ENCODE assay signal across 23 cellular contexts in genomic region chr3:17021614-17022013, GRCh38.
DNase-seq lines count a peak whose midpoint lies in the region; ATAC-seq and TF ChIP-seq lines count a peak whose summit lies in the region.
"Had no signal": no experiment of that assay in that cellular context is flagged by ENCODE, and none has a peak within 500 bp of the region (broad histone marks: within the 10 kb centered on the region; RNA-seq: fewer than 3 reads in every experiment).

No MANE protein-coding gene starts in this region.

- H3K27ac ChIP-seq in CD4-positive, CD25-positive, alpha-beta regulatory T cell (ENCODE audit: insufficient read depth, low read length, poor library complexity, severe bottlenecking) = no peak overlapping the region
- H3K27ac ChIP-seq in right atrium auricular region = no peak overlapping the region
- H3K27ac ChIP-seq: BLaER1, Peyer's patch, upper lobe of left lung had no signal

- H3K27me3 ChIP-seq in CD4-positive, CD25-positive, alpha-beta regulatory T cell (ENCODE audit: control insufficient read depth, insufficient read depth, low read length) = no peaks in the 10 kb centered on the region
- H3K27me3 ChIP-seq in right atrium auricular region = no peaks in the 10 kb centered on the region
- H3K27me3 ChIP-seq: BLaER1, dorsolateral prefrontal cortex, Peyer's patch, upper lobe of left lung had no signal

- peak overlapping the region; percentile 39 for H3K27ac Mint-ChIP-seq in activated CD4-positive, alpha-beta memory T cell treated with anti-CD3 and anti-CD28 coated beads for 36 hours
- H3K27ac Mint-ChIP-seq in activated CD4-positive, alpha-beta memory T cell treated with anti-CD3 and anti-CD28 coated beads, Interleukin-2, amount 10 ng/mL, durations not matched to agents 7 days and 5 days = no peak overlapping the region
- H3K27ac Mint-ChIP-seq in CD4-positive, CD25-positive, alpha-beta regulatory T cell = peak overlapping the region in 2 of 3 donors; percentile 26 to 53
- H3K27ac Mint-ChIP-seq in activated T-helper 17 cell treated with anti-CD3 and anti-CD28 coated beads, Interleukin-2, amount 50 U/mL, for 72 hours = no peak overlapping the region
- H3K27ac Mint-ChIP-seq in naive thymus-derived CD8-positive, alpha-beta T cell = peak overlapping the region; percentile 49 to 96 (median 78)

- H3K4me3 Mint-ChIP-seq in activated CD4-positive, alpha-beta memory T cell treated with anti-CD3 and anti-CD28 coated beads for 36 hours = no peak overlapping the region
- H3K4me3 Mint-ChIP-seq in activated CD4-positive, alpha-beta memory T cell treated with anti-CD3 and anti-CD28 coated beads, Interleukin-2, amount 10 ng/mL, durations not matched to agents 7 days and 5 days = no peak overlapping the region
- H3K4me3 Mint-ChIP-seq in CD4-positive, CD25-positive, alpha-beta regulatory T cell = peak overlapping the region in 1 of 4 donors; percentile 61
- H3K4me3 Mint-ChIP-seq in activated T-helper 17 cell treated with anti-CD3 and anti-CD28 coated beads, Interleukin-2, amount 50 U/mL, for 72 hours = peak overlapping the region; percentile 31
- peak overlapping the region in 3 of 10 donors; percentile 36 to 43 (median 40) for H3K4me3 Mint-ChIP-seq in naive thymus-derived CD8-positive, alpha-beta T cell
- H3K4me3 Mint-ChIP-seq: central memory CD8-positive, alpha-beta T cell; T-helper 1 cell treated with Interleukin-12 subunit alpha and Interleukin-12 subunit beta and Interleukin-4 antibody, amounts not matched to agents 30 μg/mL and 1 μg/mL, for 36 hours had no signal

- no peaks in the 10 kb centered on the region for H3K27me3 Mint-ChIP-seq in activated CD4-positive, alpha-beta memory T cell treated with anti-CD3 and anti-CD28 coated beads for 36 hours
- no peaks in the 10 kb centered on the region for H3K27me3 Mint-ChIP-seq in activated CD4-positive, alpha-beta memory T cell treated with anti-CD3 and anti-CD28 coated beads, Interleukin-2, amount 10 ng/mL, durations not matched to agents 7 days and 5 days
- H3K27me3 Mint-ChIP-seq in CD4-positive, CD25-positive, alpha-beta regulatory T cell = no peaks in the 10 kb centered on the region
- H3K27me3 Mint-ChIP-seq in activated T-helper 17 cell treated with anti-CD3 and anti-CD28 coated beads, Interleukin-2, amount 50 U/mL, for 72 hours = no peaks in the 10 kb centered on the region
- no peaks in the 10 kb centered on the region for H3K27me3 Mint-ChIP-seq in naive thymus-derived CD8-positive, alpha-beta T cell
- H3K27me3 Mint-ChIP-seq: central memory CD8-positive, alpha-beta T cell had no signal

- CTCF ChIA-PET in activated CD4-positive, alpha-beta memory T cell treated with anti-CD3 and anti-CD28 coated beads for 36 hours (lab: Charles Lee) = no interaction called here
- CTCF ChIA-PET in activated CD4-positive, alpha-beta memory T cell treated with anti-CD3 and anti-CD28 coated beads, Interleukin-2, amount 10 ng/mL, durations not matched to agents 7 days and 5 days (lab: Charles Lee) = interaction anchor here (0.6 kb wide), 1 partner anchor 93 kb away, joined by 4 read pairs; no protein-coding TSS in a partner anchor

- no peak for DNase-seq in activated CD4-positive, alpha-beta memory T cell treated with anti-CD3 and anti-CD28 coated beads for 36 hours
- no peak for DNase-seq in activated CD4-positive, alpha-beta memory T cell treated with anti-CD3 and anti-CD28 coated beads, Interleukin-2, amount 10 ng/mL, durations not matched to agents 7 days and 5 days
- DNase-seq in CD4-positive, CD25-positive, alpha-beta regulatory T cell = no peak
- no peak for DNase-seq in naive thymus-derived CD8-positive, alpha-beta T cell
- no peak for DNase-seq in SW 1271 (lab: John Stamatoyannopoulos, UW)
- no peak for DNase-seq in SIG-M5 treated with dmso at 0.1 percent for 504 hours (lab: John Stamatoyannopoulos, UW; ENCODE audit: unreplicated experiment)
- no peak for DNase-seq in right atrium auricular region (ENCODE audit: low spot score)
- DNase-seq: activated T-cell treated with anti-CD3 and anti-CD28 coated beads for 4 hours, dorsolateral prefrontal cortex, EL, glutamatergic neuron, kidney glomerular epithelial cell, NCI-H1092, NCI-H187 treated with DMSO at 0.1 percent for 48 hours, NCI-H526 treated with DMSO at 0.1 percent for 48 hours, Peyer's patch, SIG-M5, upper lobe of left lung had no signal

- H3K4me3 ChIP-seq in CD4-positive, CD25-positive, alpha-beta regulatory T cell (ENCODE audit: low read depth, low read length) = no peak overlapping the region
- H3K4me3 ChIP-seq in right atrium auricular region = no peak overlapping the region
- H3K4me3 ChIP-seq: BLaER1, dorsolateral prefrontal cortex, lung, Peyer's patch, upper lobe of left lung had no signal

- TF ChIP-seq CTCF in right atrium auricular region (IDR thresholded peaks at IDR 0.05) = no peak

- POLR2A ChIA-PET in activated CD4-positive, alpha-beta memory T cell treated with anti-CD3 and anti-CD28 coated beads for 36 hours (lab: Charles Lee) = interaction anchor here (0.7 kb wide), 1 partner anchor 28 kb away, joined by 3 read pairs; no protein-coding TSS in a partner anchor
- POLR2A ChIA-PET in activated CD4-positive, alpha-beta memory T cell treated with anti-CD3 and anti-CD28 coated beads, Interleukin-2, amount 10 ng/mL, durations not matched to agents 7 days and 5 days (lab: Charles Lee) = no interaction called here
- POLR2A ChIA-PET in naive thymus-derived CD8-positive, alpha-beta T cell (lab: Charles Lee) = interaction anchor here (0.6 to 1.8 kb wide), 3 partner anchors 137 to 211 kb away, joined by 3 to 7 read pairs (median 3); partner anchors contain the start of gene PLCL2

- intact Hi-C loops in activated CD4-positive, alpha-beta memory T cell treated with anti-CD3 and anti-CD28 coated beads for 36 hours (cut with micrococcal nuclease) = loop anchor here (2.0 to 10.0 kb wide), 3 partner anchors 133 to 723 kb away; partner anchors contain the start of gene TBC1D5

- no peaks in the 10 kb centered on the region for H3K4me1 ChIP-seq in CD4-positive, CD25-positive, alpha-beta regulatory T cell (ENCODE audit: control insufficient read depth, insufficient read depth, low read length, poor library complexity, severe bottlenecking)
- H3K4me1 ChIP-seq in right atrium auricular region = peaks cover 0 to 6% of the 10 kb centered on the region in 2 donors
- H3K4me1 ChIP-seq: BLaER1, Peyer's patch had no signal

- H3K9me3 ChIP-seq in CD4-positive, CD25-positive, alpha-beta regulatory T cell (ENCODE audit: control insufficient read depth in 2 of 2, low read length in 2 of 2) = no peaks in the 10 kb centered on the region
- H3K9me3 ChIP-seq in right atrium auricular region = no peaks in the 10 kb centered on the region
- H3K9me3 ChIP-seq: Peyer's patch, upper lobe of left lung had no signal

- H3K4me1 Mint-ChIP-seq in activated CD4-positive, alpha-beta memory T cell treated with anti-CD3 and anti-CD28 coated beads for 36 hours (ENCODE audit: low read depth) = peaks cover 67% of the 10 kb centered on the region
- peaks cover 34% of the 10 kb centered on the region for H3K4me1 Mint-ChIP-seq in activated CD4-positive, alpha-beta memory T cell treated with anti-CD3 and anti-CD28 coated beads, Interleukin-2, amount 10 ng/mL, durations not matched to agents 7 days and 5 days
- H3K4me1 Mint-ChIP-seq in CD4-positive, CD25-positive, alpha-beta regulatory T cell = peaks cover 21 to 57% (median 41%) of the 10 kb centered on the region in 4 donors
- H3K4me1 Mint-ChIP-seq in activated T-helper 17 cell treated with anti-CD3 and anti-CD28 coated beads, Interleukin-2, amount 50 U/mL, for 72 hours = peaks cover 37% of the 10 kb centered on the region
- H3K4me1 Mint-ChIP-seq in naive thymus-derived CD8-positive, alpha-beta T cell = peaks cover 33 to 71% (median 68%) of the 10 kb centered on the region in 4 donors

- ATAC-seq in CD4-positive, CD25-positive, alpha-beta regulatory T cell (ENCODE audit: low read depth in 2 of 2) = no peak
- ATAC-seq in activated T-helper 17 cell treated with anti-CD3 and anti-CD28 coated beads, Interleukin-2, amount 50 U/mL, for 72 hours (replicated peaks) = no peak
- ATAC-seq in naive thymus-derived CD8-positive, alpha-beta T cell = no peak

- H3K9me3 Mint-ChIP-seq in activated CD4-positive, alpha-beta memory T cell treated with anti-CD3 and anti-CD28 coated beads for 36 hours = no peaks in the 10 kb centered on the region
- H3K9me3 Mint-ChIP-seq in activated CD4-positive, alpha-beta memory T cell treated with anti-CD3 and anti-CD28 coated beads, Interleukin-2, amount 10 ng/mL, durations not matched to agents 7 days and 5 days = no peaks in the 10 kb centered on the region
- H3K9me3 Mint-ChIP-seq in CD4-positive, CD25-positive, alpha-beta regulatory T cell = peaks cover 0 to 2% (median 0%) of the 10 kb centered on the region in 7 donors
- H3K9me3 Mint-ChIP-seq in activated T-helper 17 cell treated with anti-CD3 and anti-CD28 coated beads, Interleukin-2, amount 50 U/mL, for 72 hours = no peaks in the 10 kb centered on the region
- no peaks in the 10 kb centered on the region for H3K9me3 Mint-ChIP-seq in naive thymus-derived CD8-positive, alpha-beta T cell
- H3K9me3 Mint-ChIP-seq: central memory CD8-positive, alpha-beta T cell; T-helper 1 cell treated with Interleukin-12 subunit alpha and Interleukin-12 subunit beta and Interleukin-4 antibody, amounts not matched to agents 30 μg/mL and 1 μg/mL, for 36 hours had no signal

- H3K36me3 Mint-ChIP-seq in activated CD4-positive, alpha-beta memory T cell treated with anti-CD3 and anti-CD28 coated beads for 36 hours = peaks cover 5% of the 10 kb centered on the region
- H3K36me3 Mint-ChIP-seq in activated CD4-positive, alpha-beta memory T cell treated with anti-CD3 and anti-CD28 coated beads, Interleukin-2, amount 10 ng/mL, durations not matched to agents 7 days and 5 days (ENCODE audit: low read depth) = peaks cover 51% of the 10 kb centered on the region
- H3K36me3 Mint-ChIP-seq in CD4-positive, CD25-positive, alpha-beta regulatory T cell = peaks cover 29% of the 10 kb centered on the region
- H3K36me3 Mint-ChIP-seq in activated T-helper 17 cell treated with anti-CD3 and anti-CD28 coated beads, Interleukin-2, amount 50 U/mL, for 72 hours (ENCODE audit: low read depth) = peaks cover 12% of the 10 kb centered on the region
- peaks cover 0 to 33% (median 5%) of the 10 kb centered on the region in 3 donors for H3K36me3 Mint-ChIP-seq in naive thymus-derived CD8-positive, alpha-beta T cell

- peaks cover 9% of the 10 kb centered on the region for H3K36me3 ChIP-seq in CD4-positive, CD25-positive, alpha-beta regulatory T cell (ENCODE audit: control insufficient read depth, insufficient read depth, low read length)
- no peaks in the 10 kb centered on the region for H3K36me3 ChIP-seq in right atrium auricular region
- H3K36me3 ChIP-seq: Peyer's patch, upper lobe of left lung had no signal

Comparison
In these comparisons a context has a peak if more than half of its experiments do, and no peak if none do; other contexts are left out.
1. H3K27ac Mint-ChIP-seq: peak in activated CD4-positive, alpha-beta memory T cell treated with anti-CD3 and anti-CD28 coated beads for 36 hours (single experiment), CD4-positive, CD25-positive, alpha-beta regulatory T cell (2 of 3) and naive thymus-derived CD8-positive, alpha-beta T cell (10 of 10); none in activated CD4-positive, alpha-beta memory T cell treated with anti-CD3 and anti-CD28 coated beads, Interleukin-2, amount 10 ng/mL, durations not matched to agents 7 days and 5 days (single experiment) and activated T-helper 17 cell treated with anti-CD3 and anti-CD28 coated beads, Interleukin-2, amount 50 U/mL, for 72 hours (single experiment).